Comparison of ENCODE assay signal across 35 cellular contexts in the genomic region with DNA sequence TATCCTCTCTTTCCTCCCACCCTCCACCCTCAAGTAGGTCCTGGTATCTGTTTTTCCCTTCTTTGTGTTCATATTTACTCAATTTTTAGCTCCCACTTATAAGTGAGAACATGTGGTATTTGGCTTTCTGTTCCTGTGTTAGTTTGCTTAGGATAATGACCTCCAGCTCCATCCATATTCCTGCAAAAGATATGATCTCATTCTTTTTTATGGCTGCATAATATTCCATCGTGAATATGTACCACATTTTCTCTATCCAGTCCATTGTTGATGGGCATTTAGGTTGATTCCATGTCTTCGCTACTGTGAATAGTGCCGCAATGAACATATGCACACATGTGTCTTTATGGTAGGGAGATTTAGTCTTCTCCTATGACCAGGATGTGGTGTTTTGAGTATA. TPM values are rescaled to one million over a fixed set of nuclear protein-coding genes. Genes with fewer than 3 reads are reported as not detected.
"Had no signal": no experiment of that assay in that cellular context is flagged by ENCODE, and none has a peak within 500 bp of the region (broad histone marks: within the 10 kb centered on the region; RNA-seq: fewer than 3 reads in every experiment).

No MANE protein-coding gene starts in this region.

- H3K36me3 ChIP-seq: brain microvascular endothelial cell, esophagus squamous epithelium, gastroesophageal sphincter, WERI-Rb-1 had no signal

- H3K4me1 ChIP-seq: gastroesophageal sphincter had no signal

- H3K27ac Mint-ChIP-seq: activated CD4-positive, alpha-beta memory T cell treated with anti-CD3 and anti-CD28 coated beads for 36 hours; activated CD4-positive, alpha-beta T cell treated with anti-CD3 and anti-CD28 coated beads for 36 hours; activated CD4-positive, alpha-beta T cell treated with anti-CD3 and anti-CD28 coated beads, Interleukin-2, amount 10 ng/mL, durations not matched to agents 24 days and 14 days; activated CD8-positive, alpha-beta memory T cell treated with anti-CD3 and anti-CD28 coated beads, Interleukin-2, amount 10 ng/mL, durations not matched to agents 7 days and 5 days; activated CD8-positive, alpha-beta T cell treated with anti-CD3 and anti-CD28 coated beads, Interleukin-2, amount 10 ng/mL, durations not matched to agents 7 days and 5 days; activated naive CD4-positive, alpha-beta T cell treated with anti-CD3 and anti-CD28 coated beads, Interleukin-2, amount 10 ng/mL, durations not matched to agents 7 days and 5 days; activated naive CD8-positive, alpha-beta T cell treated with anti-CD3 and anti-CD28 coated beads, Interleukin-2, amount 10 ng/mL, durations not matched to agents 7 days and 5 days; activated T-cell treated with anti-CD3 and anti-CD28 coated beads, Interleukin-2, amount 50 U/mL, for 72 hours had no signal

- H3K4me3 ChIP-seq: esophagus squamous epithelium, gastroesophageal sphincter had no signal

- H3K9me3 Mint-ChIP-seq: activated CD4-positive, alpha-beta memory T cell treated with anti-CD3 and anti-CD28 coated beads for 36 hours; activated CD4-positive, alpha-beta T cell treated with anti-CD3 and anti-CD28 coated beads, Interleukin-2, amount 10 ng/mL, durations not matched to agents 24 days and 14 days; activated naive CD4-positive, alpha-beta T cell treated with anti-CD3 and anti-CD28 coated beads, Interleukin-2, amount 10 ng/mL, durations not matched to agents 7 days and 5 days; activated naive CD4-positive, alpha-beta T cell treated with anti-CD3 and anti-CD28 coated beads, Interleukin-2, amount 50 U/mL, for 72 hours; activated naive CD8-positive, alpha-beta T cell treated with anti-CD3 and anti-CD28 coated beads, Interleukin-2, amount 10 ng/mL, durations not matched to agents 7 days and 5 days; activated T-cell treated with anti-CD3 and anti-CD28 coated beads, Interleukin-2, amount 50 U/mL, for 72 hours; central memory CD8-positive, alpha-beta T cell had no signal

- DNase-seq: activated CD4-positive, alpha-beta memory T cell treated with anti-CD3 and anti-CD28 coated beads for 36 hours; activated CD4-positive, alpha-beta T cell treated with anti-CD3 and anti-CD28 coated beads for 36 hours; activated CD4-positive, alpha-beta T cell treated with anti-CD3 and anti-CD28 coated beads, Interleukin-2, amount 10 ng/mL, durations not matched to agents 24 days and 14 days; activated CD4-positive, CD25-positive, alpha-beta regulatory T cell; activated CD4-positive, CD25-positive, alpha-beta regulatory T cell treated with anti-CD3 and anti-CD28 coated beads, Interleukin-2, amount 50 U/mL, for 72 hours; activated CD8-positive, alpha-beta memory T cell treated with anti-CD3 and anti-CD28 coated beads, Interleukin-2, amount 10 ng/mL, durations not matched to agents 7 days and 5 days; activated CD8-positive, alpha-beta memory T cell treated with anti-CD3 and anti-CD28 coated beads, Interleukin-2, amount 50 U/mL, for 4 hours; activated CD8-positive, alpha-beta T cell treated with anti-CD3 and anti-CD28 coated beads, Interleukin-2, amount 10 ng/mL, durations not matched to agents 7 days and 5 days; activated gamma-delta T cell; activated naive CD4-positive, alpha-beta T cell; activated naive CD4-positive, alpha-beta T cell treated with anti-CD3 and anti-CD28 coated beads, Interleukin-2, amount 10 ng/mL, durations not matched to agents 7 days and 5 days; activated naive CD8-positive, alpha-beta T cell treated with anti-CD3 and anti-CD28 coated beads, Interleukin-2, amount 10 ng/mL, durations not matched to agents 7 days and 5 days; activated T-cell treated with anti-CD3 and anti-CD28 coated beads, Interleukin-2, amount 50 U/mL, for 1 hour; activated T-cell treated with anti-CD3 and anti-CD28 coated beads, Interleukin-2, amount 50 U/mL, for 72 hours; brain microvascular endothelial cell; cortex of kidney; dermis blood vessel endothelial cell; effector CD8-positive, alpha-beta T cell; esophagus squamous epithelium; foreskin melanocyte; T-helper 2 cell had no signal

- H3K36me3 Mint-ChIP-seq: activated CD4-positive, alpha-beta memory T cell treated with anti-CD3 and anti-CD28 coated beads for 36 hours; activated CD8-positive, alpha-beta memory T cell treated with anti-CD3 and anti-CD28 coated beads, Interleukin-2, amount 10 ng/mL, durations not matched to agents 7 days and 5 days; activated naive CD4-positive, alpha-beta T cell treated with anti-CD3 and anti-CD28 coated beads, Interleukin-2, amount 10 ng/mL, durations not matched to agents 7 days and 5 days; activated naive CD8-positive, alpha-beta T cell treated with anti-CD3 and anti-CD28 coated beads, Interleukin-2, amount 10 ng/mL, durations not matched to agents 7 days and 5 days had no signal

- H3K4me3 Mint-ChIP-seq: activated CD4-positive, alpha-beta memory T cell treated with anti-CD3 and anti-CD28 coated beads for 36 hours; activated CD4-positive, alpha-beta T cell treated with anti-CD3 and anti-CD28 coated beads for 36 hours; activated CD4-positive, alpha-beta T cell treated with anti-CD3 and anti-CD28 coated beads, Interleukin-2, amount 10 ng/mL, durations not matched to agents 24 days and 14 days; activated CD8-positive, alpha-beta memory T cell treated with anti-CD3 and anti-CD28 coated beads, Interleukin-2, amount 10 ng/mL, durations not matched to agents 7 days and 5 days; activated CD8-positive, alpha-beta T cell treated with anti-CD3 and anti-CD28 coated beads, Interleukin-2, amount 10 ng/mL, durations not matched to agents 7 days and 5 days; activated naive CD4-positive, alpha-beta T cell treated with anti-CD3 and anti-CD28 coated beads, Interleukin-2, amount 10 ng/mL, durations not matched to agents 7 days and 5 days; activated naive CD8-positive, alpha-beta T cell treated with anti-CD3 and anti-CD28 coated beads, Interleukin-2, amount 10 ng/mL, durations not matched to agents 7 days and 5 days; activated T-cell treated with anti-CD3 and anti-CD28 coated beads, Interleukin-2, amount 50 U/mL, for 72 hours; central memory CD8-positive, alpha-beta T cell had no signal

- H3K9me3 ChIP-seq: esophagus squamous epithelium, gastroesophageal sphincter had no signal

- H3K27ac ChIP-seq: brain microvascular endothelial cell, epithelial cell of prostate, esophagus squamous epithelium, gastroesophageal sphincter, WERI-Rb-1 had no signal

RNA-seq across cellular contexts. Expression of gene OLIG2, which starts 14.5 kb away (rescaled TPM):
- total RNA-seq: activated CD4-positive, alpha-beta memory T cell treated with anti-CD3 and anti-CD28 coated beads for 36 hours; activated CD4-positive, alpha-beta T cell treated with anti-CD3 and anti-CD28 coated beads for 36 hours; activated CD4-positive, alpha-beta T cell treated with anti-CD3 and anti-CD28 coated beads, Interleukin-2, amount 10 ng/mL, durations not matched to agents 24 days and 14 days; activated CD8-positive, alpha-beta memory T cell treated with anti-CD3 and anti-CD28 coated beads for 36 hours; activated CD8-positive, alpha-beta memory T cell treated with anti-CD3 and anti-CD28 coated beads, Interleukin-2, amount 10 ng/mL, durations not matched to agents 7 days and 5 days; activated CD8-positive, alpha-beta T cell treated with anti-CD3 and anti-CD28 coated beads, Interleukin-2, amount 10 ng/mL, durations not matched to agents 7 days and 5 days; activated naive CD4-positive, alpha-beta T cell treated with anti-CD3 and anti-CD28 coated beads, Interleukin-2, amount 50 U/mL, for 72 hours; activated naive CD8-positive, alpha-beta T cell treated with anti-CD3 and anti-CD28 coated beads, Interleukin-2, amount 10 ng/mL, durations not matched to agents 7 days and 5 days; activated T-cell treated with anti-CD3 and anti-CD28 coated beads, Interleukin-2, amount 50 U/mL, for 72 hours; bronchial epithelial cell; cardiac septum; dermis blood vessel endothelial cell; endothelial cell of umbilical vein; esophagus squamous epithelium; fibroblast of lung; fibroblast of villous mesenchyme; gastroesophageal sphincter; glomerular endothelial cell; T-helper 1 cell treated with Interleukin-12 subunit alpha and Interleukin-12 subunit beta and Interleukin-4 antibody, amounts not matched to agents 30 ng/mL and 1 ng/mL, for 36 hours had no signal

RNA-seq across cellular contexts. Expression of gene OLIG1, which starts 29.7 kb away (rescaled TPM):
- total RNA-seq: activated CD4-positive, alpha-beta memory T cell treated with anti-CD3 and anti-CD28 coated beads for 36 hours; activated CD4-positive, alpha-beta T cell treated with anti-CD3 and anti-CD28 coated beads for 36 hours; activated CD4-positive, alpha-beta T cell treated with anti-CD3 and anti-CD28 coated beads, Interleukin-2, amount 10 ng/mL, durations not matched to agents 24 days and 14 days; activated CD8-positive, alpha-beta memory T cell treated with anti-CD3 and anti-CD28 coated beads for 36 hours; activated CD8-positive, alpha-beta memory T cell treated with anti-CD3 and anti-CD28 coated beads, Interleukin-2, amount 10 ng/mL, durations not matched to agents 7 days and 5 days; activated CD8-positive, alpha-beta T cell treated with anti-CD3 and anti-CD28 coated beads, Interleukin-2, amount 10 ng/mL, durations not matched to agents 7 days and 5 days; activated naive CD8-positive, alpha-beta T cell treated with anti-CD3 and anti-CD28 coated beads, Interleukin-2, amount 10 ng/mL, durations not matched to agents 7 days and 5 days; activated T-cell treated with anti-CD3 and anti-CD28 coated beads, Interleukin-2, amount 50 U/mL, for 72 hours; astrocyte; bronchial epithelial cell; dermis blood vessel endothelial cell; endothelial cell of umbilical vein; esophagus squamous epithelium; fibroblast of lung; fibroblast of villous mesenchyme; gastroesophageal sphincter; glomerular endothelial cell; T-helper 1 cell treated with Interleukin-12 subunit alpha and Interleukin-12 subunit beta and Interleukin-4 antibody, amounts not matched to agents 30 ng/mL and 1 ng/mL, for 36 hours had no signal
